In the genomic region with DNA sequence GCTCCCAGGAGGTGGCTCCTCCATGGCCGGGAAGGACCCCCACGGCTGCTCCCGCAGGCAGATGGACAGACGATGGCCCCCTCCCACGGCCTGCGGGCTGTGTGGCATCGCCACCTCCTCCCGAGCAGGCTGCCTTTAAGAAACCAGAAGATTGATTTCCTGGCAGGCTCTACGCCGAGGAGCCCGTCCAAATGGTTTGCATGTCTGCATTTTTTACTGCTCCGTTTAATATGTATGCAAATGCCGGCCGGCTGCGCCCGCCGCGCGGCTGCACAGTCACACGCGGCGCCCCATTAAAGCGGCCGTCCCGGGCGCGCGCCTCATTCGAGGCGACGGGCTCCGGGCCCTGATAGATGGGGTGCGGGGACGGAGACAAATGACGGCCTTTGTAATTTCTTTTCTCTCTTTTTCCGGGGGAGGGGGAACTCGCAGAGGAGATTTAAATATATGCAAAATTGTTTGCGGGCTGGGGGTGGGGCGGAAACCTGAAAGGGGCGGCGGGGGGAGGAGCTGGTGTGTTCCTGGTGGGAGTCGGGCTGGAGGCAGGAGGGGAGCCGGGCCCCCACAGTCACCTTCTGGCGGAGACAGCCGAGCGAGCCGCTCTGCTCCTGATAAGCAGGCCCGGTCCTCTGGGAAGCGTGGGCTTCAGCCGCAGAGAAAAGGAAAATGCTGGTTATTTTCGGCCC, we compare ENCODE assay signal across 8 cellular contexts.
DNase-seq lines count a peak whose midpoint lies in the region; ATAC-seq and TF ChIP-seq lines count a peak whose summit lies in the region.

No MANE protein-coding gene starts in this region.

- DNase-seq in CD8-positive, alpha-beta T cell, result peak in 6 of 7 experiments; percentile 5 to 65 (median 38)
- DNase-seq in SK-N-MC (ENCODE audit: low read depth, low spot score) (no peak), choroid plexus epithelial cell (ENCODE audit: low read depth) (peak; percentile 76), mesendoderm (peak; percentile 75), foreskin melanocyte (no peak), DMS153 (lab: John Stamatoyannopoulos, UW) (no peak)

- H3K9me3 ChIP-seq in CD8-positive, alpha-beta T cell (ENCODE audit: low read length), result no peaks in the 10 kb centered on the region
- H3K9me3 ChIP-seq in SK-N-MC (ENCODE audit: low read depth, low read length), result no peaks in the 10 kb centered on the region

- CTCF ChIA-PET in CD8-positive, alpha-beta T cell (lab: Charles Lee), result interaction anchor here (0.6 to 0.9 kb wide), 2 partner anchors 135 to 194 kb away, joined by 3 read pairs; no protein-coding TSS in a partner anchor

- H4K8ac ChIP-seq in mesendoderm (ENCODE audit: low read depth, low read length), result no peak overlapping the region

- WGBS in mesendoderm (ENCODE audit: extremely low coverage, insufficient coverage, low lambda C conversion rate), result no CpG with 5 or more reads among the region's 51 CpGs

- no peaks in the 10 kb centered on the region for H3K79me2 ChIP-seq in mesendoderm (ENCODE audit: control insufficient read depth, insufficient read depth, low read length)

- H3K36me3 ChIP-seq in CD8-positive, alpha-beta T cell (ENCODE audit: insufficient read depth, low read length), result no peaks in the 10 kb centered on the region
- no peaks in the 10 kb centered on the region for H3K36me3 ChIP-seq in SK-N-MC (ENCODE audit: insufficient read depth, low read length)
- H3K36me3 ChIP-seq in mesendoderm (ENCODE audit: control insufficient read depth, insufficient read depth, low read length), result no peaks in the 10 kb centered on the region

- H3K4me2 ChIP-seq in mesendoderm (ENCODE audit: low read length), result peak overlapping the region; percentile 54

- H3K4me3 ChIP-seq in CD8-positive, alpha-beta T cell (ENCODE audit: low read depth, low read length), result peak overlapping the region; percentile 50
- H3K4me3 ChIP-seq in SK-N-MC (peak overlapping the region; percentile 77), choroid plexus epithelial cell (ENCODE audit: low read depth, low read length) (peak overlapping the region; percentile 29), mesendoderm (ENCODE audit: low read length) (no peak overlapping the region)

- peak overlapping the region; percentile 45 for H2BK5ac ChIP-seq in mesendoderm (ENCODE audit: low read length)

- no peaks in the 10 kb centered on the region for H3K79me1 ChIP-seq in mesendoderm (ENCODE audit: low read length)

- POLR2A ChIA-PET in CD8-positive, alpha-beta T cell (lab: Charles Lee), result interaction anchor here (1.2 kb wide), 1 partner anchor 197 kb away, joined by 3 read pairs; no protein-coding TSS in a partner anchor

- ATAC-seq in CD8-positive, alpha-beta T cell, result peak; percentile 57
- ATAC-seq in HG03521 (IDR thresholded peaks at IDR 0.05; ENCODE audit: unreplicated experiment), result no peak

- H3K18ac ChIP-seq in mesendoderm (ENCODE audit: low read length), result peak overlapping the region; percentile 81

- no peak overlapping the region for H3K27ac ChIP-seq in CD8-positive, alpha-beta T cell (ENCODE audit: low read depth, low read length)
- H3K27ac ChIP-seq in SK-N-MC, result peak overlapping the region; percentile 96
- H3K27ac ChIP-seq in mesendoderm (ENCODE audit: low read depth, low read length), result peak overlapping the region; percentile 83
- peak overlapping the region; percentile 87 for H3K27ac ChIP-seq in temporal lobe (ENCODE audit: low read depth, low read length)

- H3K9ac ChIP-seq in SK-N-MC (ENCODE audit: insufficient read length) (peak overlapping the region; percentile 46), mesendoderm (ENCODE audit: low read length) (peak overlapping the region; percentile 69)

- peak overlapping the region; percentile 94 for H3K23ac ChIP-seq in mesendoderm (ENCODE audit: low read length)

- H3K27me3 Mint-ChIP-seq in CD8-positive, alpha-beta T cell (ENCODE audit: low read depth), result no peaks in the 10 kb centered on the region

- peak overlapping the region; percentile 64 for H2BK120ac ChIP-seq in mesendoderm (ENCODE audit: low read depth, low read length)

- H2BK15ac ChIP-seq in mesendoderm (replicated peaks; ENCODE audit: low read depth), result no peak overlapping the region

- H3K4ac ChIP-seq in mesendoderm (ENCODE audit: low read depth, low read length), result peak overlapping the region; percentile 82

- H3K27me3 ChIP-seq in CD8-positive, alpha-beta T cell (ENCODE audit: insufficient read depth, low read length), result no peaks in the 10 kb centered on the region
- H3K27me3 ChIP-seq in mesendoderm (ENCODE audit: insufficient read depth, low read length, poor library complexity), result no peaks in the 10 kb centered on the region

- intact Hi-C loops in CD8-positive, alpha-beta T cell (cut with DNase I, micrococcal nuclease), result loop anchor here in 1 of 2 experiments (5.0 kb wide), 1 partner anchor 159 kb away; the partner anchor contains the start of gene IER5L

- H3K27ac Mint-ChIP-seq in CD8-positive, alpha-beta T cell, result peak overlapping the region; percentile 41

- no peaks in the 10 kb centered on the region for H3K36me3 Mint-ChIP-seq in CD8-positive, alpha-beta T cell

- peak overlapping the region; percentile 84 for H2AK5ac ChIP-seq in mesendoderm (ENCODE audit: low read length)

- H4K5ac ChIP-seq in mesendoderm (ENCODE audit: low read length), result peak overlapping the region; percentile 87

- peak overlapping the region; percentile 87 for H3K56ac ChIP-seq in mesendoderm (ENCODE audit: low read length)

- no peak for TF ChIP-seq CTCF in CD8-positive, alpha-beta T cell (IDR thresholded peaks at IDR 0.05)
- TF ChIP-seq CTCF in choroid plexus epithelial cell (conservative IDR thresholded peaks at IDR 0.05; ENCODE audit: low read depth, low read length), result no peak

- H3K9me3 Mint-ChIP-seq in CD8-positive, alpha-beta T cell, result no peaks in the 10 kb centered on the region

- H3K4me1 ChIP-seq in CD8-positive, alpha-beta T cell (ENCODE audit: insufficient read depth, low read length), result peaks cover 35% of the 10 kb centered on the region
- peaks cover 18% of the 10 kb centered on the region for H3K4me1 ChIP-seq in mesendoderm (ENCODE audit: control insufficient read depth, low read depth, low read length)

- H3K4me3 Mint-ChIP-seq in CD8-positive, alpha-beta T cell, result peak overlapping the region; percentile 85

- H3K4me1 Mint-ChIP-seq in CD8-positive, alpha-beta T cell (ENCODE audit: low read depth), result peaks cover 31% of the 10 kb centered on the region

Comparison
In these comparisons a context has a peak if more than half of its experiments do, and no peak if none do; other contexts are left out.
1. DNase-seq: peak in CD8-positive, alpha-beta T cell (6 of 7), choroid plexus epithelial cell (single experiment) and mesendoderm (single experiment); none in SK-N-MC (single experiment), foreskin melanocyte (single experiment) and DMS153 (single experiment).